ENCODE assay signal across 28 cellular contexts in the genomic region with DNA sequence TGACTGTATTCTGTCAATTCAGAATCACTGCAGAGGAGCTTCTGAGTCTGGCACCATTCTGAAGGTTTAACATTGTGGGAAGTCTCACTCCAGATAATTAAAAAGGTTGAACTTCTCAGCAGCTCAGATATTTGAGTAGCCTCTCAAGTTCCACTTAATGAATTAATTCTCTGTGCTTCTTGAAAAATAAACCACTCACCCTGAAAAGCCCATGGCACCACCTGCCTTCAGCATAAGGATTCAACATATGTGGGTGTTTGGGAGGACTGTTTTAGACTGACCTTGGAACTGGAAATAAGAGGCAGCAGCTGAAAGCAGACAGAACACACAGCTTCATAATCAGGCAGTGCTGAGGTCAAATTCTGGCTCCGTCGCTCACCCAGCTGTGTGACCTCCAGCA.
"Had no signal": no experiment of that assay in that cellular context is flagged by ENCODE, and none has a peak within 500 bp of the region (broad histone marks: within the 10 kb centered on the region; RNA-seq: fewer than 3 reads in every experiment).

No MANE protein-coding gene starts in this region.

- DNase-seq: activated B cell treated with CpG ODN at 0.5 μM for 24 hours; activated CD4-positive, alpha-beta T cell treated with anti-CD3 and anti-CD28 coated beads for 4 hours; activated CD4-positive, alpha-beta T cell treated with anti-CD3 and anti-CD28 coated beads, Interleukin-2, amount 50 U/mL, for 48 hours; activated CD8-positive, alpha-beta memory T cell treated with anti-CD3 and anti-CD28 coated beads, Interleukin-2, amount 50 U/mL, for 48 hours; activated effector memory CD4-positive, alpha-beta T cell treated with Interleukin-2 at 50 U/mL for 16 hours; activated naive CD4-positive, alpha-beta T cell treated with anti-CD3 and anti-CD28 coated beads for 36 hours; activated naive CD8-positive, alpha-beta T cell treated with anti-CD3 and anti-CD28 coated beads, Interleukin-2, amount 10 ng/mL, durations not matched to agents 7 days and 5 days; activated T-cell treated with anti-CD3 and anti-CD28 coated beads, Interleukin-2, amount 50 U/mL, for 72 hours; amniotic stem cell; cortex of kidney; endodermal cell; esophagus squamous epithelium; gastrocnemius medialis; head of caudate nucleus; hypothalamus; left ventricle myocardium superior; mammary epithelial cell; natural killer cell; pancreas; right cardiac atrium; stimulated activated CD4-positive, alpha-beta T cell treated with anti-CD3 and anti-CD28 coated beads, Interleukin-2, amount 100 ng/mL, for 24 hours; stimulated activated CD8-positive, alpha-beta memory T cell treated with anti-CD3 and anti-CD28 coated beads, Interleukin-4, amount 100 ng/mL, for 48 hours; stimulated activated naive B cell treated with anti-CD40 and anti-IgM and Interleukin-4, amounts not matched to agents 10 μg/mL and 1 μg/mL and 100 μg/mL, for 72 hours; T1000; transverse colon; uterus had no signal

- H3K27me3 ChIP-seq: breast epithelium, esophagus squamous epithelium, gastrocnemius medialis, pancreas, transverse colon, uterus had no signal

- H3K27ac ChIP-seq: breast epithelium, esophagus squamous epithelium, gastrocnemius medialis, pancreas, skin epidermis, transverse colon had no signal

- H3K9me3 ChIP-seq: breast epithelium, esophagus squamous epithelium, gastrocnemius medialis, pancreas, transverse colon, uterus had no signal

- H3K36me3 ChIP-seq: breast epithelium, esophagus squamous epithelium, gastrocnemius medialis, pancreas, transverse colon, uterus had no signal

- ATAC-seq: activated T-cell treated with anti-CD3 and anti-CD28 coated beads, Interleukin-2, amount 50 U/mL, for 72 hours; gastrocnemius medialis; left ventricle myocardium superior; natural killer cell; pancreas; right cardiac atrium; stimulated activated naive B cell treated with anti-CD40 and anti-IgM and Interleukin-4, amounts not matched to agents 10 μg/mL and 1 μg/mL and 100 μg/mL, for 72 hours had no signal

- H3K4me3 ChIP-seq: breast epithelium, esophagus squamous epithelium, gastrocnemius medialis, pancreas, skin epidermis, transverse colon, uterus had no signal

- H3K4me1 ChIP-seq: breast epithelium, esophagus squamous epithelium, gastrocnemius medialis, pancreas, transverse colon had no signal
